ENCODE assay signal across 1 cellular context in the genomic region with DNA sequence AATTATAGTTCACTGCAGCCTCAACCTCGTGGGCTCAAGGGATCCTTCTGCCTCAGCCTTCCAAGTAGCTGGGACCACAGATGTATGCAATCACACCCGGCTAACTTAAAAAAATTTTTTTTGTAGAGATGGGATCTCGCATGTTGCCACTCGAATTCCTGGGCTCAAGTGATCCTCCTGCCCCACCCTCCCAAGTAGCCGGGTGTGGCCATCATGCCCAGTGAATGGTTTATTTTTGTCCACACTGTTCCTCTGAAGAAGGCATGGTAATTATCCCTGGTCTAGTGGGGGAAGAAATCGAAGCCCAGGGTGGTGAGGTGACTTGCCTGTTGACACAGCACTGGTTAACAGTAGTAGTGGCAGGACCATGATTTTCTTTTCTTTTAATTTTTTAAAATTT.
TF ChIP-seq lines count a peak whose summit lies in the region.

No MANE protein-coding gene starts in this region.

TF ChIP-seq in HepG2, 621 proteins besides CTCF, POLR2A, EP300 and RAD21:
- TF ChIP-seq, protein P1, sequence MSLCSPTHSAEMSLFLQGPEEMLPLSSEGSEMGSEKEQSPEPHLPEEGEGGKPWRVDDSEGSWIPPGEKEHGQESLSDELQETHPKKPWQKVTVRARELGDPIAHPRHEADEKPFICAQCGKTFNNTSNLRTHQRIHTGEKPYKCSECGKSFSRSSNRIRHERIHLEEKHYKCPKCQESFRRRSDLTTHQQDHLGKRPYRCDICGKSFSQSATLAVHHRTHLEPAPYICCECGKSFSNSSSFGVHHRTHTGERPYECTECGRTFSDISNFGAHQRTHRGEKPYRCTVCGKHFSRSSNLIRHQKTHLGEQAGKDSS (CRISPR knock-in tag; IDR thresholded peaks at IDR 0.05; ENCODE audit: borderline replicate concordance, low read depth), result no peak
- TF ChIP-seq, protein P2, sequence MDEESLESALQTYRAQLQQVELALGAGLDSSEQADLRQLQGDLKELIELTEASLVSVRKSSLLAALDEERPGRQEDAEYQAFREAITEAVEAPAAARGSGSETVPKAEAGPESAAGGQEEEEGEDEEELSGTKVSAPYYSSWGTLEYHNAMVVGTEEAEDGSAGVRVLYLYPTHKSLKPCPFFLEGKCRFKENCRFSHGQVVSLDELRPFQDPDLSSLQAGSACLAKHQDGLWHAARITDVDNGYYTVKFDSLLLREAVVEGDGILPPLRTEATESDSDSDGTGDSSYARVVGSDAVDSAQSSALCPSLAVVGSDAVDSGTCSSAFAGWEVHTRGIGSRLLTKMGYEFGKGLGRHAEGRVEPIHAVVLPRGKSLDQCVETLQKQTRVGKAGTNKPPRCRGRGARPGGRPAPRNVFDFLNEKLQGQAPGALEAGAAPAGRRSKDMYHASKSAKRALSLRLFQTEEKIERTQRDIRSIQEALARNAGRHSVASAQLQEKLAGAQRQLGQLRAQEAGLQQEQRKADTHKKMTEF (CRISPR knock-in tag; IDR thresholded peaks at IDR 0.05), result no peak
- no peak for TF ChIP-seq ZNF331 (CRISPR knock-in tag; IDR thresholded peaks at IDR 0.05)
- TF ChIP-seq, protein P3, sequence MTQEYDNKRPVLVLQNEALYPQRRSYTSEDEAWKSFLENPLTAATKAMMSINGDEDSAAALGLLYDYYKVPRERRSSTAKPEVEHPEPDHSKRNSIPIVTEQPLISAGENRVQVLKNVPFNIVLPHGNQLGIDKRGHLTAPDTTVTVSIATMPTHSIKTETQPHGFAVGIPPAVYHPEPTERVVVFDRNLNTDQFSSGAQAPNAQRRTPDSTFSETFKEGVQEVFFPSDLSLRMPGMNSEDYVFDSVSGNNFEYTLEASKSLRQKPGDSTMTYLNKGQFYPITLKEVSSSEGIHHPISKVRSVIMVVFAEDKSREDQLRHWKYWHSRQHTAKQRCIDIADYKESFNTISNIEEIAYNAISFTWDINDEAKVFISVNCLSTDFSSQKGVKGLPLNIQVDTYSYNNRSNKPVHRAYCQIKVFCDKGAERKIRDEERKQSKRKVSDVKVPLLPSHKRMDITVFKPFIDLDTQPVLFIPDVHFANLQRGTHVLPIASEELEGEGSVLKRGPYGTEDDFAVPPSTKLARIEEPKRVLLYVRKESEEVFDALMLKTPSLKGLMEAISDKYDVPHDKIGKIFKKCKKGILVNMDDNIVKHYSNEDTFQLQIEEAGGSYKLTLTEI (CRISPR knock-in tag; conservative IDR thresholded peaks at IDR 0.05), result no peak
